In the genomic region with DNA sequence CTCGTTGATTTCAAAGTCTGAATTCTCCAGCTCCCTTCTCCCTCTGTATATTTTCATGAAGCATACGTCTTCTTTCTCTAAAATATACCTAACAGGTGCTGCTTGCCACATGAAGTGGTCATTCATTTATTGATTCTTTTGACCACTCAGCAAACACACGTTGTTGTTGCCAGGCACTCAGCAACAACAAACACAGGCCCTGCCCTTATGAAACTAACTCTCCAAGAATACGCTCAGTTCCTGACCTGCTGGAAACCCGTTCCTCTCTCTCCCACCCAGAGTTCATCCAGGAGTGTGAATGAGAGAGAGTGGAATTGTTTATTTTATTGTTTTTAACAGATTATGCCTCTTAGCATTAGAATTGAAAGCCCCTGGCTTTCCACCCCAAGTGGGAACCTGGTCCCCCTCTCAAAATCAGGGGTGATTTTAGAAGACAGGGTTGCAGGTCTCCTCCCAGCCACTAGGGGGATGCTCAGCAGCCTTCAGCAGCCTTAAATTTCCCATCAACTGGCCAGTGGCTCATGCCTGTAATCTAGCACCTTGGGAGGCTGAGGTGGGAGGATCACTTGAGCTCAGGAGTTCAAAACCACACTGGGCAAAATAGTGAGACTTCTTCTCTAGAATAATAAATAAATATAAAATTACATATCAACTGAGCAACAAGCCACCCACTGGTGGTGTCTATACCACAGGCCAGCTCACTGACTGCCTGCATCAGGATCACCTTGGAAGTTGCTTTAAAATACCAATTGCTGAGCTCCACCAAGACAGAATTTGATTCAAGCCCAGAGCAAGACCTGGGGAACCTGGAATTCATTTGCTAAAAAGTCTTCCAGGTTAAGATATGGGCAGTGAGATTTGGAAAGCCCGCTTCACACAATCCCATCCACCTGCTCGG, we compare ENCODE assay signal across 8 cellular contexts.
DNase-seq lines count a peak whose midpoint lies in the region; ATAC-seq and TF ChIP-seq lines count a peak whose summit lies in the region.

No MANE protein-coding gene starts in this region.

- DNase-seq in ELF-1 (ENCODE audit: low read depth, low spot score) (peak; percentile 54), NCI-H2196 (lab: John Stamatoyannopoulos, UW; ENCODE audit: unreplicated experiment) (peak; percentile 76), cardiac fibroblast (ENCODE audit: low read depth in 2 of 2) (peak; percentile 2 to 3), renal cortical epithelial cell (ENCODE audit: low read depth) (peak; percentile 7), ureter (ENCODE audit: low spot score) (no peak)

- ATAC-seq in GM21786 (IDR thresholded peaks at IDR 0.05; ENCODE audit: unreplicated experiment), result no peak
- no peak for ATAC-seq in HG02623 (IDR thresholded peaks at IDR 0.05; ENCODE audit: unreplicated experiment)

- no peak overlapping the region for H3K4me3 ChIP-seq in cardiac fibroblast (replicated peaks in 1 of 2; ENCODE audit: low read depth in 2 of 2, low read length in 2 of 2)

- H3K27ac ChIP-seq in 22Rv1, result no peak overlapping the region

- TF ChIP-seq CTCF in 22Rv1 (IDR thresholded peaks at IDR 0.05) (peak; percentile 83), cardiac fibroblast (IDR thresholded peaks at IDR 0.05; ENCODE audit: low read depth, low read length) (peak; percentile 45)
